ENCODE assay signal across 34 cellular contexts in genomic region chr4:99336553-99336952, GRCh38. TPM values are rescaled to one million over a fixed set of nuclear protein-coding genes. Genes with fewer than 3 reads are reported as not detected.
"Had no signal": no experiment of that assay in that cellular context is flagged by ENCODE, and none has a peak within 500 bp of the region (broad histone marks: within the 10 kb centered on the region; RNA-seq: fewer than 3 reads in every experiment).

No MANE protein-coding gene starts in this region.

- H3K27me3 ChIP-seq: heart left ventricle, pancreas, spleen, tibial nerve had no signal

- H3K36me3 ChIP-seq: heart left ventricle, left ventricle myocardium inferior, pancreas, prostate gland, spleen had no signal

- H3K4me1 ChIP-seq: left ventricle myocardium inferior, prostate gland, spleen, tibial nerve had no signal

- FAIRE-seq: islet of Langerhans, kidney, pancreas, small intestine had no signal

- ATAC-seq: heart left ventricle; left colon; mucosa of descending colon; naive thymus-derived CD4-positive, alpha-beta T cell; natural killer cell treated with Interleukin-12 subunit alpha and Interleukin-12 subunit beta and Interleukin-15 and Interleukin-18, amount 100 ng/mL, for 72 hours; pancreas; right cardiac atrium; sciatic nerve; stimulated activated memory B cell treated with anti-CD40 and anti-IgM and Interleukin-4, amounts not matched to agents 10 μg/mL and 1 μg/mL and 100 μg/mL, for 72 hours; stimulated activated naive CD8-positive, alpha-beta T cell treated with anti-CD3 and anti-CD28 coated beads, Interleukin-15, amount 100 ng/mL, for 72 hours had no signal

- DNase-seq: glutamatergic neuron; heart left ventricle; hypothalamus; immature natural killer cell; kidney; left colon; left ventricle myocardium inferior; mesendoderm; midbrain; mucosa of descending colon; naive thymus-derived CD4-positive, alpha-beta T cell; nucleus accumbens; pancreas; posterior cingulate gyrus; right cardiac atrium; small intestine; spleen; stimulated activated CD4-positive, alpha-beta T cell treated with anti-CD3 and anti-CD28 coated beads, Interleukin-4, amount 100 ng/mL, for 24 hours; stimulated activated CD8-positive, alpha-beta memory T cell treated with anti-CD3 and anti-CD28 coated beads, Interleukin-4, amount 100 ng/mL, for 48 hours; stimulated activated naive CD4-positive, alpha-beta T cell treated with Interleukin-2 at 50 U/mL for 16 hours; stimulated activated naive CD8-positive, alpha-beta T cell treated with anti-CD3 and anti-CD28 coated beads, Interleukin-15, amount 100 ng/mL, for 72 hours; substantia nigra had no signal

- H3K27ac ChIP-seq: heart left ventricle, left ventricle myocardium inferior, pancreas, prostate gland, spleen, tibial nerve had no signal

- H3K4me3 ChIP-seq: heart left ventricle, left ventricle myocardium inferior, lung, mucosa of descending colon, pancreas, prostate gland, spleen, tibial nerve had no signal

RNA-seq across cellular contexts. Expression of gene ADH1B, which starts 15.4 kb away (rescaled TPM):
- total RNA-seq: myocyte; naive thymus-derived CD4-positive, alpha-beta T cell; natural killer cell treated with Interleukin-12 subunit alpha and Interleukin-12 subunit beta and Interleukin-15 and Interleukin-18, amount 100 ng/mL, for 72 hours; renal cortical epithelial cell had no signal

RNA-seq across cellular contexts. Expression of gene ADH1C, which starts 16.0 kb away (rescaled TPM):
- total RNA-seq: myocyte; naive thymus-derived CD4-positive, alpha-beta T cell; natural killer cell treated with Interleukin-12 subunit alpha and Interleukin-12 subunit beta and Interleukin-15 and Interleukin-18, amount 100 ng/mL, for 72 hours had no signal

RNA-seq across cellular contexts. Expression of gene ADH1A, which starts 45.8 kb away (rescaled TPM):
- total RNA-seq: myocyte; naive thymus-derived CD4-positive, alpha-beta T cell; natural killer cell treated with Interleukin-12 subunit alpha and Interleukin-12 subunit beta and Interleukin-15 and Interleukin-18, amount 100 ng/mL, for 72 hours; osteoblast; renal cortical epithelial cell; temporal lobe; ureter had no signal
